Comparison of ENCODE assay signal across 18 cellular contexts in genomic region chr3:139532996-139533395, GRCh38. TPM values are rescaled to one million over a fixed set of nuclear protein-coding genes. Genes with fewer than 3 reads are reported as not detected.
DNase-seq lines count a peak whose midpoint lies in the region; ATAC-seq and TF ChIP-seq lines count a peak whose summit lies in the region.
"Had no signal": no experiment of that assay in that cellular context is flagged by ENCODE, and none has a peak within 500 bp of the region (broad histone marks: within the 10 kb centered on the region; RNA-seq: fewer than 3 reads in every experiment).

No MANE protein-coding gene starts in this region.

- no peak overlapping the region for H3K27ac Mint-ChIP-seq in activated naive CD8-positive, alpha-beta T cell treated with anti-CD3 and anti-CD28 coated beads, Interleukin-2, amount 50 U/mL, for 24 hours
- H3K27ac Mint-ChIP-seq: activated CD8-positive, alpha-beta T cell treated with anti-CD3 and anti-CD28 coated beads for 36 hours had no signal

- no peak overlapping the region for H2AFZ ChIP-seq in HCT116 (ENCODE audit: low read depth, low read length, poor library complexity, severe bottlenecking)

- CTCF ChIA-PET in HCT116 (lab: Charles Lee): interaction anchor here (1.8 to 2.5 kb wide), 2 partner anchors 12 to 29 kb away, joined by 6 to 14 read pairs; no protein-coding TSS in a partner anchor

- intact Hi-C loops in HCT116 (cut with micrococcal nuclease): no loop called here
- intact Hi-C loops in esophagus squamous epithelium (cut with DNase I): no loop called here
- intact Hi-C loops in ovary (cut with DNase I): no loop called here

- 49 to 66% methylated on average over 5 to 7 of the region's 7 CpGs for WGBS in esophagus squamous epithelium, 2 donors
- 13 to 16% (median 13%) methylated on average over 7 of the region's 7 CpGs for WGBS in ovary, 3 donors

- no peaks in the 10 kb centered on the region for H3K36me3 Mint-ChIP-seq in activated naive CD8-positive, alpha-beta T cell treated with anti-CD3 and anti-CD28 coated beads, Interleukin-2, amount 50 U/mL, for 24 hours (ENCODE audit: low read depth)

- H3K9me3 ChIP-seq in HCT116 (ENCODE audit: control insufficient read depth in 1 of 2, insufficient read depth in 1 of 2, low read depth in 1 of 2, low read length in 2 of 2): no peaks in the 10 kb centered on the region
- no peaks in the 10 kb centered on the region for H3K9me3 ChIP-seq in esophagus squamous epithelium
- H3K9me3 ChIP-seq in ovary: no peaks in the 10 kb centered on the region
- H3K9me3 ChIP-seq: left lung, Peyer's patch, psoas muscle had no signal

- H3K36me3 ChIP-seq in HCT116 (ENCODE audit: control insufficient read depth in 1 of 2, insufficient read depth in 2 of 2, low read length in 2 of 2) (no peaks in the 10 kb centered on the region; a peak in 1 of 4 replicates), esophagus squamous epithelium (no peaks in the 10 kb centered on the region), ovary (no peaks in the 10 kb centered on the region)
- H3K36me3 ChIP-seq: left lung, Peyer's patch had no signal

- H3K9ac ChIP-seq in HCT116 (ENCODE audit: low read length): peak overlapping the region; percentile 38; the same call in 1 of the 2 replicates

- no TSS peak for BruUV-seq in HCT116 (replicated peaks; lab: Mats Ljungman, UMichigan)

- RAD21 ChIA-PET in HCT116 (lab: Charles Lee; ENCODE audit: low non-redundant PET in 1 of 2, low total read pairs in 2 of 2, uncharacterized antibody in 2 of 2, unreplicated experiment in 2 of 2): no interaction called here

- POLR2A ChIA-PET in HCT116 (lab: Charles Lee): interaction anchor here (1.0 kb wide), 1 partner anchor 10 kb away, joined by 3 read pairs; no protein-coding TSS in a partner anchor

- H3K4me2 ChIP-seq in HCT116 (ENCODE audit: low read length): peak overlapping the region; percentile 95

- TF ChIP-seq CTCF in HCT116 (IDR thresholded peaks at IDR 0.05 in 2 of 3, conservative IDR thresholded peaks at IDR 0.05 in 1 of 3; ENCODE audit: borderline replicate concordance in 1 of 3, insufficient read depth in 1 of 3, low read depth in 2 of 3, low read length in 2 of 3) (no peak), VCaP (conservative IDR thresholded peaks at IDR 0.05) (no peak), esophagus squamous epithelium (IDR thresholded peaks at IDR 0.05) (no peak), ovary (IDR thresholded peaks at IDR 0.05) (no peak)

- H3K79me2 ChIP-seq in HCT116 (ENCODE audit: insufficient read depth, low read length): peaks cover 10% of the 10 kb centered on the region; the same call in 1 of the 2 replicates

- no peaks in the 10 kb centered on the region for H3K9me2 ChIP-seq in HCT116 (ENCODE audit: insufficient read depth)

- H3K27me3 ChIP-seq in HCT116 (ENCODE audit: insufficient read depth, low read length) (no peaks in the 10 kb centered on the region), esophagus squamous epithelium (no peaks in the 10 kb centered on the region), ovary (no peaks in the 10 kb centered on the region)
- H3K27me3 ChIP-seq: Peyer's patch had no signal

- H3K9me3 Mint-ChIP-seq in activated naive CD8-positive, alpha-beta T cell treated with anti-CD3 and anti-CD28 coated beads, Interleukin-2, amount 50 U/mL, for 24 hours: no peaks in the 10 kb centered on the region
- H3K9me3 Mint-ChIP-seq: activated CD8-positive, alpha-beta T cell treated with anti-CD3 and anti-CD28 coated beads for 36 hours had no signal

- no peak for TF ChIP-seq EP300 in ovary (IDR thresholded peaks at IDR 0.05)

- ATAC-seq in HCT116: no peak
- no peak for ATAC-seq in HG03095 (IDR thresholded peaks at IDR 0.05; ENCODE audit: unreplicated experiment)
- ATAC-seq in GM18502 (IDR thresholded peaks at IDR 0.05; ENCODE audit: poor library complexity, unreplicated experiment): no peak
- no peak for ATAC-seq in activated naive CD8-positive, alpha-beta T cell treated with anti-CD3 and anti-CD28 coated beads, Interleukin-2, amount 50 U/mL, for 24 hours
- ATAC-seq: activated CD8-positive, alpha-beta T cell treated with anti-CD3 and anti-CD28 coated beads for 36 hours; psoas muscle had no signal

- peaks cover 15% of the 10 kb centered on the region for H3K27me3 Mint-ChIP-seq in activated naive CD8-positive, alpha-beta T cell treated with anti-CD3 and anti-CD28 coated beads, Interleukin-2, amount 50 U/mL, for 24 hours

- H3K27ac ChIP-seq in HCT116 (ENCODE audit: low read depth, low read length) (peak overlapping the region; percentile 81; the same call in 1 of the 2 replicates), VCaP (peak overlapping the region; percentile 82), esophagus squamous epithelium (peak overlapping the region in 3 of 4 donors; percentile 8 to 70 (median 24)), ovary (peak overlapping the region; percentile 58 to 97)
- H3K27ac ChIP-seq: C4-2B, psoas muscle had no signal

- H3K4me1 Mint-ChIP-seq in activated naive CD8-positive, alpha-beta T cell treated with anti-CD3 and anti-CD28 coated beads, Interleukin-2, amount 50 U/mL, for 24 hours: peaks cover 2% of the 10 kb centered on the region

- no peak for DNase-seq in HCT116 (ENCODE audit: low read depth, low spot score)
- DNase-seq in esophagus squamous epithelium (lab: John Stamatoyannopoulos, UW): no peak
- peak in 3 of 5 donors; percentile 42 to 59 (median 57) for DNase-seq in ovary
- no peak for DNase-seq in NCI-H2171 (lab: John Stamatoyannopoulos, UW)
- DNase-seq in activated naive CD8-positive, alpha-beta T cell treated with anti-CD3 and anti-CD28 coated beads, Interleukin-2, amount 50 U/mL, for 24 hours: no peak
- DNase-seq: activated CD8-positive, alpha-beta T cell treated with anti-CD3 and anti-CD28 coated beads for 36 hours; cortex of kidney; foreskin fibroblast; GF-D8; KG1; left lung; psoas muscle; T1000 had no signal

- TF ChIP-seq RAD21 in HCT116 (IDR thresholded peaks at IDR 0.05; ENCODE audit: low read depth): no peak

- no peak overlapping the region for H3K4me3 Mint-ChIP-seq in activated naive CD8-positive, alpha-beta T cell treated with anti-CD3 and anti-CD28 coated beads, Interleukin-2, amount 50 U/mL, for 24 hours
- H3K4me3 Mint-ChIP-seq: activated CD8-positive, alpha-beta T cell treated with anti-CD3 and anti-CD28 coated beads for 36 hours had no signal

- peaks cover 55 to 58% of the 10 kb centered on the region in 2 experiments for H3K4me1 ChIP-seq in HCT116 (ENCODE audit: control insufficient read depth in 1 of 2, insufficient read depth in 2 of 2, low read length in 2 of 2)
- H3K4me1 ChIP-seq in esophagus squamous epithelium: peaks cover 26 to 68% (median 36%) of the 10 kb centered on the region in 3 donors
- H3K4me1 ChIP-seq in ovary (ENCODE audit: insufficient read depth): peaks cover 57% of the 10 kb centered on the region

- no peak for TF ChIP-seq POLR2A in HCT116 (IDR thresholded peaks at IDR 0.05; ENCODE audit: borderline replicate concordance, extremely low read depth, insufficient read depth, insufficient read length)
- no peak for TF ChIP-seq POLR2A in esophagus squamous epithelium (IDR thresholded peaks at IDR 0.05)
- TF ChIP-seq POLR2A in ovary (IDR thresholded peaks at IDR 0.05): no peak

- H3K4me3 ChIP-seq in HCT116 (replicated peaks in 1 of 2; ENCODE audit: low read depth in 1 of 2, low read length in 2 of 2) (no peak overlapping the region), esophagus squamous epithelium (no peak overlapping the region), ovary (no peak overlapping the region)
- H3K4me3 ChIP-seq: left lung, Peyer's patch, psoas muscle had no signal

- H4K20me1 ChIP-seq in HCT116 (ENCODE audit: insufficient read depth): no peaks in the 10 kb centered on the region

TF ChIP-seq in HCT116, 20 proteins besides CTCF, POLR2A, EP300 and RAD21 (continues in another document):
- no peak for TF ChIP-seq ZBTB33 (IDR thresholded peaks at IDR 0.05; ENCODE audit: extremely low read depth, insufficient replicate concordance, low read length)

RNA-seq across cellular contexts. Expression of gene RBP1, which starts 6.5 kb away (rescaled TPM):
- total RNA-seq in HCT116 (2021; ENCODE audit: unreplicated experiment): 132 TPM
- polyA plus RNA-seq in HCT116 (2012): 367 and 418 TPM in 2 replicates
- total RNA-seq in esophagus squamous epithelium: 10 to 100 TPM in 3 of 4 donors, 1 to 10 TPM in 1; 9.0 to 42.9 (median 21.6) TPM
- 1,000 to 10,000 TPM in 4 of 7 donors, 100 to 1,000 TPM in 3; 599 to 1,818 (median 1,035) TPM for total RNA-seq in ovary
- 1,000 to 10,000 TPM; 1,326 to 3,076 TPM for polyA plus RNA-seq in ovary
- total RNA-seq: activated CD8-positive, alpha-beta T cell treated with anti-CD3 and anti-CD28 coated beads for 36 hours had no signal

RNA-seq across cellular contexts. Expression of gene RBP2, which starts 56.7 kb away (rescaled TPM):
- total RNA-seq in HCT116 (2021; ENCODE audit: unreplicated experiment): not detected
- polyA plus RNA-seq in HCT116 (2012): not detected in 2 replicates
- not detected for total RNA-seq in esophagus squamous epithelium
- 1 to 10 TPM in 1 of 7 donors, under 1 TPM in 1, not detected in 5; 0.69 to 2.3 TPM for total RNA-seq in ovary
- under 1 TPM in 1 of 2 donors, not detected in 1; 0.13 TPM for polyA plus RNA-seq in ovary
- total RNA-seq: activated CD8-positive, alpha-beta T cell treated with anti-CD3 and anti-CD28 coated beads for 36 hours; psoas muscle had no signal

Comparison
In these comparisons a context has a peak if more than half of its experiments do, and no peak if none do; other contexts are left out.
1. DNase-seq: peak in ovary (3 of 5); none in HCT116 (single experiment), esophagus squamous epithelium (single experiment), NCI-H2171 (single experiment) and activated naive CD8-positive, alpha-beta T cell treated with anti-CD3 and anti-CD28 coated beads, Interleukin-2, amount 50 U/mL, for 24 hours (single experiment).
2. H3K27ac ChIP-seq: peak in every context shown above with its lines; median percentile 82 in VCaP; 81 in HCT116; 78 in ovary; 24 in esophagus squamous epithelium.